In genomic region chr4:57916479-57916878, GRCh38 we compare ENCODE assay signal across 26 cellular contexts.
"Had no signal": no experiment of that assay in that cellular context is flagged by ENCODE, and none has a peak within 500 bp of the region (broad histone marks: within the 10 kb centered on the region; RNA-seq: fewer than 3 reads in every experiment).

No MANE protein-coding gene starts in this region.

- FAIRE-seq: endometrium, islet of Langerhans, keratinocyte had no signal

- ATAC-seq: effector memory CD8-positive, alpha-beta T cell; esophagus mucosa; gastrocnemius medialis; heart right ventricle; left cardiac atrium; left lung; left ventricle myocardium superior; lower lobe of right lung; mucosa of descending colon had no signal

- H3K27ac ChIP-seq: colonic mucosa, epithelial cell of prostate, esophagus squamous epithelium, gastrocnemius medialis, heart right ventricle, left lung, lower lobe of right lung had no signal

- DNase-seq: colonic mucosa; cortex of kidney; effector CD8-positive, alpha-beta T cell; effector memory CD8-positive, alpha-beta T cell; endodermal cell; erythroblast; esophagus squamous epithelium; foreskin fibroblast; foreskin melanocyte; gastrocnemius medialis; glutamatergic neuron; head of caudate nucleus; heart right ventricle; hippocampal formation; left cardiac atrium; left lung; left ventricle myocardium superior; lower lobe of right lung; mesenchymal stem cell; mucosa of descending colon; naive B cell had no signal

- H3K9me3 ChIP-seq: colonic mucosa, esophagus squamous epithelium, gastrocnemius medialis, heart right ventricle, lower lobe of right lung had no signal

- H3K36me3 ChIP-seq: colonic mucosa, esophagus squamous epithelium, gastrocnemius medialis, heart right ventricle, left lung, lower lobe of right lung had no signal

- H3K4me3 ChIP-seq: colonic mucosa, esophagus squamous epithelium, gastrocnemius medialis, heart right ventricle, left lung, lower lobe of right lung, mucosa of descending colon had no signal

- H3K27me3 ChIP-seq: colonic mucosa, esophagus squamous epithelium, gastrocnemius medialis, heart right ventricle, left lung had no signal

- H3K4me1 ChIP-seq: colonic mucosa, esophagus squamous epithelium, gastrocnemius medialis, heart right ventricle, left lung, lower lobe of right lung had no signal
